ENCODE assay signal across 1 cellular context in genomic region chr2:74391580-74392448, GRCh38.
TF ChIP-seq lines count a peak whose summit lies in the region.

No MANE protein-coding gene starts in this region.

TF ChIP-seq in HepG2, 621 proteins besides CTCF, POLR2A, EP300 and RAD21 (continued from another document and continues in another):
- TF ChIP-seq, protein P1, sequence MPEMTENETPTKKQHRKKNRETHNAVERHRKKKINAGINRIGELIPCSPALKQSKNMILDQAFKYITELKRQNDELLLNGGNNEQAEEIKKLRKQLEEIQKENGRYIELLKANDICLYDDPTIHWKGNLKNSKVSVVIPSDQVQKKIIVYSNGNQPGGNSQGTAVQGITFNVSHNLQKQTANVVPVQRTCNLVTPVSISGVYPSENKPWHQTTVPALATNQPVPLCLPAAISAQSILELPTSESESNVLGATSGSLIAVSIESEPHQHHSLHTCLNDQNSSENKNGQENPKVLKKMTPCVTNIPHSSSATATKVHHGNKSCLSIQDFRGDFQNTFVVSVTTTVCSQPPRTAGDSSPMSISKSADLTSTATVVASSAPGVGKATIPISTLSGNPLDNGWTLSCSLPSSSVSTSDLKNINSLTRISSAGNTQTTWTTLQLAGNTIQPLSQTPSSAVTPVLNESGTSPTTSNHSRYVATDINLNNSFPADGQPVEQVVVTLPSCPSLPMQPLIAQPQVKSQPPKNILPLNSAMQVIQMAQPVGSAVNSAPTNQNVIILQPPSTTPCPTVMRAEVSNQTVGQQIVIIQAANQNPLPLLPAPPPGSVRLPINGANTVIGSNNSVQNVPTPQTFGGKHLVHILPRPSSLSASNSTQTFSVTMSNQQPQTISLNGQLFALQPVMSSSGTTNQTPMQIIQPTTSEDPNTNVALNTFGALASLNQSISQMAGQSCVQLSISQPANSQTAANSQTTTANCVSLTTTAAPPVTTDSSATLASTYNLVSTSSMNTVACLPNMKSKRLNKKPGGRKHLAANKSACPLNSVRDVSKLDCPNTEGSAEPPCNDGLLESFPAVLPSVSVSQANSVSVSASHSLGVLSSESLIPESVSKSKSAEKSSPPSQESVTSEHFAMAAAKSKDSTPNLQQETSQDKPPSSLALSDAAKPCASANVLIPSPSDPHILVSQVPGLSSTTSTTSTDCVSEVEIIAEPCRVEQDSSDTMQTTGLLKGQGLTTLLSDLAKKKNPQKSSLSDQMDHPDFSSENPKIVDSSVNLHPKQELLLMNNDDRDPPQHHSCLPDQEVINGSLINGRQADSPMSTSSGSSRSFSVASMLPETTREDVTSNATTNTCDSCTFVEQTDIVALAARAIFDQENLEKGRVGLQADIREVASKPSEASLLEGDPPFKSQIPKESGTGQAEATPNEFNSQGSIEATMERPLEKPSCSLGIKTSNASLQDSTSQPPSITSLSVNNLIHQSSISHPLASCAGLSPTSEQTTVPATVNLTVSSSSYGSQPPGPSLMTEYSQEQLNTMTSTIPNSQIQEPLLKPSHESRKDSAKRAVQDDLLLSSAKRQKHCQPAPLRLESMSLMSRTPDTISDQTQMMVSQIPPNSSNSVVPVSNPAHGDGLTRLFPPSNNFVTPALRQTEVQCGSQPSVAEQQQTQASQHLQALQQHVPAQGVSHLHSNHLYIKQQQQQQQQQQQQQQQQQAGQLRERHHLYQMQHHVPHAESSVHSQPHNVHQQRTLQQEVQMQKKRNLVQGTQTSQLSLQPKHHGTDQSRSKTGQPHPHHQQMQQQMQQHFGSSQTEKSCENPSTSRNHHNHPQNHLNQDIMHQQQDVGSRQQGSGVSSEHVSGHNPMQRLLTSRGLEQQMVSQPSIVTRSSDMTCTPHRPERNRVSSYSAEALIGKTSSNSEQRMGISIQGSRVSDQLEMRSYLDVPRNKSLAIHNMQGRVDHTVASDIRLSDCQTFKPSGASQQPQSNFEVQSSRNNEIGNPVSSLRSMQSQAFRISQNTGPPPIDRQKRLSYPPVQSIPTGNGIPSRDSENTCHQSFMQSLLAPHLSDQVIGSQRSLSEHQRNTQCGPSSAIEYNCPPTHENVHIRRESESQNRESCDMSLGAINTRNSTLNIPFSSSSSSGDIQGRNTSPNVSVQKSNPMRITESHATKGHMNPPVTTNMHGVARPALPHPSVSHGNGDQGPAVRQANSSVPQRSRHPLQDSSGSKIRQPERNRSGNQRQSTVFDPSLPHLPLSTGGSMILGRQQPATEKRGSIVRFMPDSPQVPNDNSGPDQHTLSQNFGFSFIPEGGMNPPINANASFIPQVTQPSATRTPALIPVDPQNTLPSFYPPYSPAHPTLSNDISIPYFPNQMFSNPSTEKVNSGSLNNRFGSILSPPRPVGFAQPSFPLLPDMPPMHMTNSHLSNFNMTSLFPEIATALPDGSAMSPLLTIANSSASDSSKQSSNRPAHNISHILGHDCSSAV (CRISPR knock-in tag; IDR thresholded peaks at IDR 0.05; ENCODE audit: borderline replicate concordance), result no peak
- TF ChIP-seq ZMAT3 (CRISPR knock-in tag; conservative IDR thresholded peaks at IDR 0.05) (no peak; the same call in 1 of the 2 replicates), NKX3-1 (CRISPR knock-in tag; IDR thresholded peaks at IDR 0.05) (0 out of 2 replicates have a peak, but pooled peaks have one; percentile 18), MAZ (IDR thresholded peaks at IDR 0.05; ENCODE audit: borderline replicate concordance, low read depth, low read length) (peak; percentile 80; the same call in 1 of the 2 replicates), MAZ (CRISPR knock-in tag; IDR thresholded peaks at IDR 0.05; ENCODE audit: low read depth) (peak; percentile 55; the same call in 1 of the 2 replicates), RORA (CRISPR knock-in tag; IDR thresholded peaks at IDR 0.05) (no peak), ZNF549 (CRISPR knock-in tag; IDR thresholded peaks at IDR 0.05) (0 out of 2 replicates have a peak, but pooled peaks have one; percentile 72), ZHX1 (CRISPR knock-in tag; IDR thresholded peaks at IDR 0.05; ENCODE audit: low read depth) (0 out of 2 replicates have a peak, but pooled peaks have one; percentile 50), RARG (CRISPR knock-in tag; IDR thresholded peaks at IDR 0.05; ENCODE audit: low read depth) (no peak), RARA (CRISPR knock-in tag; IDR thresholded peaks at IDR 0.05) (no peak), ZBTB38 (CRISPR knock-in tag; IDR thresholded peaks at IDR 0.05) (peak; percentile 32), CCAR2 (optimal IDR thresholded peaks at IDR 0.05; ENCODE audit: low read depth, low read length) (no peak), ZNF318 (CRISPR knock-in tag; IDR thresholded peaks at IDR 0.05) (no peak), ZNF747 (CRISPR knock-in tag; IDR thresholded peaks at IDR 0.05; ENCODE audit: borderline replicate concordance) (no peak), ZNF484 (CRISPR knock-in tag; IDR thresholded peaks at IDR 0.05; ENCODE audit: borderline replicate concordance, low read depth) (no peak; the same call in 1 of the 2 replicates), NR2F6 (IDR thresholded peaks at IDR 0.05) (no peak), NR2F6 (CRISPR knock-in tag; IDR thresholded peaks at IDR 0.05) (peak; percentile 41; the same call in 1 of the 2 replicates), BRF2 (CRISPR knock-in tag; IDR thresholded peaks at IDR 0.05) (peak; percentile 76; the same call in 1 of the 2 replicates), FOSL2 (CRISPR knock-in tag; IDR thresholded peaks at IDR 0.05) (peak; percentile 49; the same call in 1 of the 2 replicates), YEATS2 (CRISPR knock-in tag; IDR thresholded peaks at IDR 0.05; ENCODE audit: borderline replicate concordance) (peak; percentile 96), ZZZ3 (CRISPR knock-in tag; IDR thresholded peaks at IDR 0.05; ENCODE audit: borderline replicate concordance) (no peak; the same call in 1 of the 2 replicates), ZNF282 (IDR thresholded peaks at IDR 0.05; ENCODE audit: partially characterized antibody) (no peak), CREM (IDR thresholded peaks at IDR 0.05) (no peak), CREM (CRISPR knock-in tag; IDR thresholded peaks at IDR 0.05) (no peak), ZC3H4 (CRISPR knock-in tag; IDR thresholded peaks at IDR 0.05; ENCODE audit: borderline replicate concordance) (no peak), ZBTB43 (CRISPR knock-in tag; conservative IDR thresholded peaks at IDR 0.05) (no peak), RXRB (CRISPR knock-in tag; IDR thresholded peaks at IDR 0.05; ENCODE audit: borderline replicate concordance) (peak; percentile 56; the same call in 1 of the 2 replicates), ZIK1 (CRISPR knock-in tag; IDR thresholded peaks at IDR 0.05; ENCODE audit: borderline replicate concordance, low read depth) (0 out of 2 replicates have a peak, but pooled peaks have one; percentile 77)
- TF ChIP-seq, protein P2, sequence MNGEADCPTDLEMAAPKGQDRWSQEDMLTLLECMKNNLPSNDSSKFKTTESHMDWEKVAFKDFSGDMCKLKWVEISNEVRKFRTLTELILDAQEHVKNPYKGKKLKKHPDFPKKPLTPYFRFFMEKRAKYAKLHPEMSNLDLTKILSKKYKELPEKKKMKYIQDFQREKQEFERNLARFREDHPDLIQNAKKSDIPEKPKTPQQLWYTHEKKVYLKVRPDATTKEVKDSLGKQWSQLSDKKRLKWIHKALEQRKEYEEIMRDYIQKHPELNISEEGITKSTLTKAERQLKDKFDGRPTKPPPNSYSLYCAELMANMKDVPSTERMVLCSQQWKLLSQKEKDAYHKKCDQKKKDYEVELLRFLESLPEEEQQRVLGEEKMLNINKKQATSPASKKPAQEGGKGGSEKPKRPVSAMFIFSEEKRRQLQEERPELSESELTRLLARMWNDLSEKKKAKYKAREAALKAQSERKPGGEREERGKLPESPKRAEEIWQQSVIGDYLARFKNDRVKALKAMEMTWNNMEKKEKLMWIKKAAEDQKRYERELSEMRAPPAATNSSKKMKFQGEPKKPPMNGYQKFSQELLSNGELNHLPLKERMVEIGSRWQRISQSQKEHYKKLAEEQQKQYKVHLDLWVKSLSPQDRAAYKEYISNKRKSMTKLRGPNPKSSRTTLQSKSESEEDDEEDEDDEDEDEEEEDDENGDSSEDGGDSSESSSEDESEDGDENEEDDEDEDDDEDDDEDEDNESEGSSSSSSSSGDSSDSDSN (CRISPR knock-in tag; IDR thresholded peaks at IDR 0.05), result peak; percentile 72; the same call in 1 of the 2 replicates
